16 cellular contexts compared by ENCODE assay signal in genomic region chr3:121252676-121253075, GRCh38.
DNase-seq lines count a peak whose midpoint lies in the region; ATAC-seq, FAIRE-seq and TF ChIP-seq lines count a peak whose summit lies in the region.
"Had no signal": no experiment of that assay in that cellular context is flagged by ENCODE, and none has a peak within 500 bp of the region (broad histone marks: within the 10 kb centered on the region; RNA-seq: fewer than 3 reads in every experiment).

No MANE protein-coding gene starts in this region.

- no peak overlapping the region for H3K4me2 ChIP-seq in HCT116 (ENCODE audit: low read length)

- no TSS peak for BruUV-seq in HCT116 (replicated peaks; lab: Mats Ljungman, UMichigan)

- no peak for DNase-seq in HCT116 (ENCODE audit: low read depth, low spot score)
- DNase-seq in cerebellum (ENCODE audit: low spot score) = peak; percentile 27
- DNase-seq: Calu3; CD4-positive, alpha-beta memory T cell; COR-L47; DMS53; DMS79 treated with DMSO at 0.1 percent for 48 hours; GM23248; H7; HCEC 1CT had no signal

- no peak for TF ChIP-seq CTCF in HCT116 (IDR thresholded peaks at IDR 0.05 in 2 of 3, conservative IDR thresholded peaks at IDR 0.05 in 1 of 3; ENCODE audit: borderline replicate concordance in 1 of 3, insufficient read depth in 1 of 3, low read depth in 2 of 3, low read length in 2 of 3)

- TF ChIP-seq POLR2A in HCT116 (IDR thresholded peaks at IDR 0.05; ENCODE audit: borderline replicate concordance, extremely low read depth, insufficient read depth, insufficient read length) = no peak

- no peak for TF ChIP-seq RAD21 in HCT116 (IDR thresholded peaks at IDR 0.05; ENCODE audit: low read depth)

- H2AFZ ChIP-seq in HCT116 (ENCODE audit: low read depth, low read length, poor library complexity, severe bottlenecking) = peak overlapping the region; percentile 13
- H2AFZ ChIP-seq: GM23248 had no signal

- no peak overlapping the region for H3K9ac ChIP-seq in HCT116 (ENCODE audit: low read length)
- H3K9ac ChIP-seq: GM23248 had no signal

- H3K4me3 ChIP-seq in HCT116 (replicated peaks in 1 of 2; ENCODE audit: low read depth in 1 of 2, low read length in 2 of 2) = no peak overlapping the region
- H3K4me3 ChIP-seq: GM23248 had no signal

- peak; percentile 38 for FAIRE-seq in islet of Langerhans (lab: Jason Lieb, UNC)
- FAIRE-seq: GM12892, H1 had no signal

- H3K27me3 ChIP-seq in HCT116 (ENCODE audit: insufficient read depth, low read length) = no peaks in the 10 kb centered on the region

- intact Hi-C loops in HCT116 (cut with micrococcal nuclease) = no loop called here

- no peak overlapping the region for H3K27ac ChIP-seq in HCT116 (ENCODE audit: low read depth, low read length)
- H3K27ac ChIP-seq: GM23248 had no signal

- H3K36me3 ChIP-seq in HCT116 (ENCODE audit: control insufficient read depth in 1 of 2, insufficient read depth in 2 of 2, low read length in 2 of 2) = no peaks in the 10 kb centered on the region

- no peaks in the 10 kb centered on the region for H3K79me2 ChIP-seq in HCT116 (ENCODE audit: insufficient read depth, low read length)

- H3K4me1 ChIP-seq in HCT116 (ENCODE audit: control insufficient read depth in 1 of 2, insufficient read depth in 2 of 2, low read length in 2 of 2) = no peaks in the 10 kb centered on the region

- ATAC-seq in HCT116 (no peak), HG02981 (IDR thresholded peaks at IDR 0.05; ENCODE audit: unreplicated experiment) (no peak), GM21528 (IDR thresholded peaks at IDR 0.05; ENCODE audit: low FRiP score, unreplicated experiment) (no peak), HG02610 (IDR thresholded peaks at IDR 0.05; ENCODE audit: unreplicated experiment) (no peak)

- no peaks in the 10 kb centered on the region for H4K20me1 ChIP-seq in HCT116 (ENCODE audit: insufficient read depth)

- no peaks in the 10 kb centered on the region for H3K9me2 ChIP-seq in HCT116 (ENCODE audit: insufficient read depth)

- POLR2A ChIA-PET in HCT116 (lab: Charles Lee) = no interaction called here

- no peaks in the 10 kb centered on the region; a peak in 1 of 4 replicates for H3K9me3 ChIP-seq in HCT116 (ENCODE audit: control insufficient read depth in 1 of 2, insufficient read depth in 1 of 2, low read depth in 1 of 2, low read length in 2 of 2)

- RAD21 ChIA-PET in HCT116 (lab: Charles Lee; ENCODE audit: low non-redundant PET in 1 of 2, low total read pairs in 2 of 2, uncharacterized antibody in 2 of 2, unreplicated experiment in 2 of 2) = no interaction called here

- CTCF ChIA-PET in HCT116 (lab: Charles Lee) = no interaction called here

TF ChIP-seq in HCT116, 20 proteins besides CTCF, POLR2A, EP300 and RAD21:
- TF ChIP-seq EGR1 (IDR thresholded peaks at IDR 0.05; ENCODE audit: low read depth) = no peak
- no peak for TF ChIP-seq SIN3A (IDR thresholded peaks at IDR 0.05; ENCODE audit: low read depth)
- TF ChIP-seq CEBPB (IDR thresholded peaks at IDR 0.05; ENCODE audit: low read depth) = no peak
- TF ChIP-seq ELF1 (IDR thresholded peaks at IDR 0.05; ENCODE audit: borderline replicate concordance, low read depth) = no peak
